11 cellular contexts compared by ENCODE assay signal in genomic region chr2:152242787-152243472, GRCh38.
"Had no signal": no experiment of that assay in that cellular context is flagged by ENCODE, and none has a peak within 500 bp of the region (broad histone marks: within the 10 kb centered on the region; RNA-seq: fewer than 3 reads in every experiment).

No MANE protein-coding gene starts in this region.

- H3K36me3 ChIP-seq: thyroid gland had no signal

- FAIRE-seq: islet of Langerhans had no signal

- H3K27ac Mint-ChIP-seq: activated naive CD8-positive, alpha-beta T cell treated with anti-CD3 and anti-CD28 coated beads, Interleukin-2, amount 10 ng/mL, durations not matched to agents 7 days and 5 days; activated T-cell treated with anti-CD3 and anti-CD28 coated beads, Interleukin-2, amount 50 U/mL, for 72 hours; mesothelial cell of epicardium had no signal

- DNase-seq: activated CD4-positive, alpha-beta T cell treated with anti-CD3 and anti-CD28 coated beads for 1 hour; activated CD4-positive, alpha-beta T cell treated with anti-CD3 and anti-CD28 coated beads, Interleukin-2, amount 50 U/mL, for 48 hours; activated naive CD8-positive, alpha-beta T cell treated with anti-CD3 and anti-CD28 coated beads, Interleukin-2, amount 10 ng/mL, durations not matched to agents 7 days and 5 days; activated T-cell treated with anti-CD3 and anti-CD28 coated beads, Interleukin-2, amount 50 U/mL, for 72 hours; dorsolateral prefrontal cortex; posterior cingulate gyrus; thyroid gland had no signal

- ATAC-seq: activated T-cell treated with anti-CD3 and anti-CD28 coated beads, Interleukin-2, amount 50 U/mL, for 72 hours; esophagus mucosa had no signal

- H3K36me3 Mint-ChIP-seq: activated naive CD8-positive, alpha-beta T cell treated with anti-CD3 and anti-CD28 coated beads, Interleukin-2, amount 10 ng/mL, durations not matched to agents 7 days and 5 days; mesothelial cell of epicardium had no signal

- H3K4me3 Mint-ChIP-seq: activated naive CD8-positive, alpha-beta T cell treated with anti-CD3 and anti-CD28 coated beads, Interleukin-2, amount 10 ng/mL, durations not matched to agents 7 days and 5 days; activated T-cell treated with anti-CD3 and anti-CD28 coated beads, Interleukin-2, amount 50 U/mL, for 72 hours; mesothelial cell of epicardium had no signal

- H3K4me1 ChIP-seq: thyroid gland had no signal

- H3K27me3 ChIP-seq: dorsolateral prefrontal cortex, thyroid gland had no signal

- H3K4me3 ChIP-seq: dorsolateral prefrontal cortex, skin epidermis, thyroid gland had no signal

- H3K27ac ChIP-seq: skin epidermis, thyroid gland had no signal

- H3K9me3 ChIP-seq: thyroid gland had no signal
